In genomic region chr14:23299558-23299957, GRCh38 we compare ENCODE assay signal across 8 cellular contexts.
DNase-seq lines count a peak whose midpoint lies in the region; ATAC-seq lines count a peak whose summit lies in the region.

No MANE protein-coding gene starts in this region.

- peak overlapping the region in 1 of 7 experiments; percentile 85 for H3K4me3 ChIP-seq in skin epidermis

- in situ Hi-C loops in ACHN (cut with HindIII; ENCODE audit: low pct_ligation_motif_present, low pct_unique_long_range_greater_than_20kb, low sequenced_read_pairs) = no loop called here

- no peak for ATAC-seq in GM21528 (IDR thresholded peaks at IDR 0.05; ENCODE audit: low FRiP score, unreplicated experiment)

- DNase-seq in ACHN (peak; percentile 42), GM03348 (ENCODE audit: low spot score) (peak; percentile 27), SW480 (ENCODE audit: low spot score) (peak; percentile 72), fibroblast of gingiva (ENCODE audit: low read depth) (peak; percentile 73), KG1 (lab: John Stamatoyannopoulos, UW) (no peak)
- DNase-seq in stimulated activated CD4-positive, alpha-beta T cell treated with anti-CD3 and anti-CD28 coated beads, Interleukin-1b, Interleukin-23, amount 100 ng/mL, for 48 hours = no peak

- peak overlapping the region in 18 of 21 experiments; percentile 56 to 99 (median 94) for H3K27ac ChIP-seq in skin epidermis

Comparison
In these comparisons a context has a peak if more than half of its experiments do, and no peak if none do; other contexts are left out.
1. DNase-seq: peak in ACHN (single experiment), GM03348 (single experiment), SW480 (single experiment) and fibroblast of gingiva (single experiment); none in KG1 (single experiment) and stimulated activated CD4-positive, alpha-beta T cell treated with anti-CD3 and anti-CD28 coated beads, Interleukin-1b, Interleukin-23, amount 100 ng/mL, for 48 hours (single experiment).